10 cellular contexts compared by ENCODE assay signal in the genomic region with DNA sequence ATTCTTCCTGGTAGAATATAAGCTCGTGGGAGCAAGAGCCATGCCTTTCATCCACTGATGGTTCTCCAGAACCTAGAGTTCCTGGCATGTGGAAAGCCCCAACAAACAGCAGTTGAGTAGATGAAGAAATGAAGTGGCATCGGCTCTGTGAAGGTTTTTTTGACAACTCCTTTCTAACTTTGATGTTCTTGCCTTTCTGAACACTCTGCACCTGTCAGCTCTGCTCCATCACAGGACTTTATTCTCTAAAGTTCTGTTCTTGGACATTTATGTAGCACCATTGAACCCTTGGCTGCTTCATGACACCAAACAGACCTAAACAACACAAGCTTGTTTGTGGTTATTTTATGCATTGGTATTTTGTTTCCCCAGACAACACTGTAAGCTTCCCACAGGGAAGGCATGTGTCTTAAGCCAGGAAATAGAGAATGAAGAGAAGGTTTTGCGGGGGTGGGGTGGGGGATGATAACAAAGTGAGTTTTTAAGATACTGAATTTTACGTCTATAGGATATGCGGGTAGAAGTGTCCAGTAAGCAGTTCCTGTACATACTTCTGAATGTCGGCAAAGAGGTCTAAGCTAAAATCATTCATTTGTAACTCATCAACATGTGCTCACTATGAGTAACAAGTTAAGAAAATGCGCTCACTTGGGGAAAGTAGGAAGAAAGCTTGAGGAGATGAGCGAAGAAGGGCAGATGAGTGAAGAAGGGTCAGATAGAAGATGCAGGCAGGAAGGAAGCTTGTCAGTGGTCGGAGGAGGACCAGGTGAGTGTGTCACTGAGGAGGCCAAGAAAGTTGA.
DNase-seq lines count a peak whose midpoint lies in the region; ATAC-seq and TF ChIP-seq lines count a peak whose summit lies in the region.
"Had no signal": no experiment of that assay in that cellular context is flagged by ENCODE, and none has a peak within 500 bp of the region (broad histone marks: within the 10 kb centered on the region; RNA-seq: fewer than 3 reads in every experiment).

No MANE protein-coding gene starts in this region.

- CTCF ChIA-PET in Caco-2 (lab: Charles Lee): no interaction called here

- peaks cover 47% of the 10 kb centered on the region for H3K4me1 Mint-ChIP-seq in T-helper 2 cell treated with Interferon-gamma antibody and Interleukin-4, amounts not matched to agents 5 μg/mL and 100 μg/mL, for 36 hours (ENCODE audit: low read depth)
- H3K4me1 Mint-ChIP-seq in naive thymus-derived CD8-positive, alpha-beta T cell: peaks cover 11 to 37% (median 24%) of the 10 kb centered on the region in 4 donors
- H3K4me1 Mint-ChIP-seq in nephron progenitor cell (no peaks in the 10 kb centered on the region), Caco-2 (ENCODE audit: low read depth, unreplicated experiment) (peaks cover 19% of the 10 kb centered on the region)

- 84% methylated on average over 9 of the region's 9 CpGs for WGBS in right lobe of liver (ENCODE audit: insufficient coverage, low coverage, low lambda C conversion rate, missing lambda C conversion rate)

- peak overlapping the region; percentile 85 for H3K27ac Mint-ChIP-seq in T-helper 2 cell treated with Interferon-gamma antibody and Interleukin-4, amounts not matched to agents 5 μg/mL and 100 μg/mL, for 36 hours
- H3K27ac Mint-ChIP-seq in naive thymus-derived CD8-positive, alpha-beta T cell: peak overlapping the region; percentile 78 to 96 (median 90)
- H3K27ac Mint-ChIP-seq in nephron progenitor cell (no peak overlapping the region), Caco-2 (ENCODE audit: unreplicated experiment) (no peak overlapping the region)

- no peak for TF ChIP-seq CTCF in GM12875 (IDR thresholded peaks at IDR 0.05; ENCODE audit: borderline replicate concordance, insufficient read depth, low read depth, low read length)
- no peak for TF ChIP-seq CTCF in right lobe of liver (IDR thresholded peaks at IDR 0.05)
- TF ChIP-seq CTCF in nephron progenitor cell (IDR thresholded peaks at IDR 0.05): no peak
- TF ChIP-seq CTCF in Caco-2 (IDR thresholded peaks at IDR 0.05; ENCODE audit: insufficient read depth in 1 of 2, low read depth in 1 of 2, low read length in 1 of 2, severe bottlenecking in 1 of 2, unreplicated experiment in 1 of 2): no peak

- H3K9me3 Mint-ChIP-seq in T-helper 2 cell treated with Interferon-gamma antibody and Interleukin-4, amounts not matched to agents 5 μg/mL and 100 μg/mL, for 36 hours: peaks cover 11% of the 10 kb centered on the region
- peaks cover 0 to 6% (median 0%) of the 10 kb centered on the region in 9 donors for H3K9me3 Mint-ChIP-seq in naive thymus-derived CD8-positive, alpha-beta T cell
- peaks cover 6% of the 10 kb centered on the region for H3K9me3 Mint-ChIP-seq in nephron progenitor cell
- peaks cover 7% of the 10 kb centered on the region for H3K9me3 Mint-ChIP-seq in Caco-2 (ENCODE audit: unreplicated experiment)

- DNase-seq in T-helper 2 cell treated with Interferon-gamma antibody and Interleukin-4, amounts not matched to agents 5 μg/mL and 100 μg/mL, for 36 hours (ENCODE audit: low spot score): no peak
- no peak for DNase-seq in naive thymus-derived CD8-positive, alpha-beta T cell
- DNase-seq in right lobe of liver (no peak), nephron progenitor cell (no peak), Caco-2 (no peak)
- DNase-seq: stimulated activated CD4-positive, alpha-beta T cell treated with anti-CD3 and anti-CD28 coated beads, Interleukin-2, amount 100 ng/mL, for 48 hours had no signal

- POLR2A ChIA-PET in naive thymus-derived CD8-positive, alpha-beta T cell (lab: Charles Lee): interaction anchor here (0.5 to 2.7 kb wide), 5 partner anchors 13 to 935 kb away, joined by 3 to 12 read pairs (median 3); partner anchors contain the start of gene BTG1
- POLR2A ChIA-PET in Caco-2 (lab: Charles Lee): no interaction called here

- H3K36me3 ChIP-seq in right lobe of liver (no peaks in the 10 kb centered on the region), Caco-2 (ENCODE audit: control insufficient read depth, insufficient read depth, low read length) (no peaks in the 10 kb centered on the region)
- H3K36me3 ChIP-seq: prostate gland had no signal

- peak overlapping the region; percentile 48 for H3K4me3 Mint-ChIP-seq in T-helper 2 cell treated with Interferon-gamma antibody and Interleukin-4, amounts not matched to agents 5 μg/mL and 100 μg/mL, for 36 hours
- H3K4me3 Mint-ChIP-seq in naive thymus-derived CD8-positive, alpha-beta T cell: peak overlapping the region; percentile 57 to 83 (median 74)
- no peak overlapping the region for H3K4me3 Mint-ChIP-seq in nephron progenitor cell
- no peak overlapping the region for H3K4me3 Mint-ChIP-seq in Caco-2 (ENCODE audit: unreplicated experiment)

- H3K4me3 ChIP-seq in GM12875 (ENCODE audit: low read depth, low read length) (peak overlapping the region; percentile 63), right lobe of liver (no peak overlapping the region), Caco-2 (ENCODE audit: low read depth, low read length) (no peak overlapping the region)
- H3K4me3 ChIP-seq: prostate gland had no signal

- H3K27me3 ChIP-seq in right lobe of liver (no peaks in the 10 kb centered on the region), Caco-2 (replicated peaks; ENCODE audit: control insufficient read depth, insufficient read depth, low read length) (no peaks in the 10 kb centered on the region)

- intact Hi-C loops in right lobe of liver (cut with DNase I): no loop called here
- intact Hi-C loops in Caco-2 (cut with micrococcal nuclease; ENCODE audit: unreplicated experiment): no loop called here

- H3K9me3 ChIP-seq in right lobe of liver (no peaks in the 10 kb centered on the region), Caco-2 (no peaks in the 10 kb centered on the region)
- H3K9me3 ChIP-seq: prostate gland had no signal

- H3K27ac ChIP-seq in right lobe of liver: peak overlapping the region in 1 of 3 donors; percentile 92
- H3K27ac ChIP-seq: prostate gland had no signal

- ATAC-seq in GM19372 (IDR thresholded peaks at IDR 0.05; ENCODE audit: low read depth, unreplicated experiment): peak; percentile 34
- ATAC-seq in naive thymus-derived CD8-positive, alpha-beta T cell: peak in 1 of 2 donors; percentile 25
- ATAC-seq in right lobe of liver: no peak
- ATAC-seq: Right ventricle myocardium inferior had no signal

- H3K4me1 ChIP-seq in right lobe of liver (peaks cover 0 to 57% (median 22%) of the 10 kb centered on the region in 4 donors), Caco-2 (peaks cover 29% of the 10 kb centered on the region)
- H3K4me1 ChIP-seq: prostate gland had no signal

- no peaks in the 10 kb centered on the region for H3K27me3 Mint-ChIP-seq in T-helper 2 cell treated with Interferon-gamma antibody and Interleukin-4, amounts not matched to agents 5 μg/mL and 100 μg/mL, for 36 hours (ENCODE audit: low read depth)
- no peaks in the 10 kb centered on the region for H3K27me3 Mint-ChIP-seq in naive thymus-derived CD8-positive, alpha-beta T cell
- H3K27me3 Mint-ChIP-seq in nephron progenitor cell (ENCODE audit: low read depth, poor library complexity) (peaks cover 3% of the 10 kb centered on the region), Caco-2 (ENCODE audit: insufficient read depth, unreplicated experiment) (no peaks in the 10 kb centered on the region)

- no TSS peak for BruUV-seq in Caco-2 (replicated peaks; lab: Mats Ljungman, UMichigan)

- peaks cover 4% of the 10 kb centered on the region for H3K36me3 Mint-ChIP-seq in T-helper 2 cell treated with Interferon-gamma antibody and Interleukin-4, amounts not matched to agents 5 μg/mL and 100 μg/mL, for 36 hours (ENCODE audit: low read depth)
- peaks cover 0 to 12% (median 6%) of the 10 kb centered on the region in 3 donors for H3K36me3 Mint-ChIP-seq in naive thymus-derived CD8-positive, alpha-beta T cell
- no peaks in the 10 kb centered on the region for H3K36me3 Mint-ChIP-seq in nephron progenitor cell (ENCODE audit: low read depth)
- no peaks in the 10 kb centered on the region for H3K36me3 Mint-ChIP-seq in Caco-2 (ENCODE audit: insufficient read depth, unreplicated experiment)

- TF ChIP-seq POLR2A in right lobe of liver (IDR thresholded peaks at IDR 0.05): no peak

Comparison
In these comparisons a context has a peak if more than half of its experiments do, and no peak if none do; other contexts are left out.
1. H3K27ac Mint-ChIP-seq: peak in T-helper 2 cell treated with Interferon-gamma antibody and Interleukin-4, amounts not matched to agents 5 μg/mL and 100 μg/mL, for 36 hours (single experiment) and naive thymus-derived CD8-positive, alpha-beta T cell (10 of 10); none in nephron progenitor cell (single experiment) and Caco-2 (single experiment).
2. H3K4me3 Mint-ChIP-seq: peak in T-helper 2 cell treated with Interferon-gamma antibody and Interleukin-4, amounts not matched to agents 5 μg/mL and 100 μg/mL, for 36 hours (single experiment) and naive thymus-derived CD8-positive, alpha-beta T cell (10 of 10); none in nephron progenitor cell (single experiment) and Caco-2 (single experiment).